15 cellular contexts compared by ENCODE assay signal in the genomic region with DNA sequence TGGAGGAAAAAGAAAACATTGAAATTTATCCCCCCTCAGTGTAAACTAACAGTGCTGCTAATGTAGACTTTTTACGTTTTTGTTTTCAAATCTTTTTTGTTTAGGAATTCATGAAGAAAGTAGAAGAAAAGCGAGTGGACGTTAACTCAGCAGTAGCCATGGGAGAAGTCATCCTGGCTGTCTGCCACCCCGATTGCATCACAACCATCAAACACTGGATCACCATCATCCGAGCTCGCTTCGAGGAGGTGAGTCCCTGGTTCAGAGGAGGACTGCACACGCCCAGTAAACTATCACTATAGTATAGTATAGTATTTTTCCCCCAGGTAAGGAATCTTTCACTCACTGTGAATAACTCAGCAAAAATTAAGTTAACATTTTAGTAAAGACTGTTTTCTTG. TPM values are rescaled to one million over a fixed set of nuclear protein-coding genes. Genes with fewer than 3 reads are reported as not detected.
DNase-seq lines count a peak whose midpoint lies in the region; ATAC-seq and TF ChIP-seq lines count a peak whose summit lies in the region.
"Had no signal": no experiment of that assay in that cellular context is flagged by ENCODE, and none has a peak within 500 bp of the region (broad histone marks: within the 10 kb centered on the region; RNA-seq: fewer than 3 reads in every experiment).

No MANE protein-coding gene starts in this region.

- no peak overlapping the region for H3K18ac ChIP-seq in IMR-90 (ENCODE audit: low read depth, low read length)

- no TSS peak for BruUV-seq in IMR-90 (replicated peaks; lab: Mats Ljungman, UMichigan)

- 0 out of 3 replicates have a peak overlapping the region, but pooled peaks have one; percentile 9 for H2BK15ac ChIP-seq in IMR-90 (ENCODE audit: low read depth, low read length)

- peaks cover 39 to 70% of the 10 kb centered on the region in 2 experiments for H3K79me1 ChIP-seq in IMR-90 (ENCODE audit: low read depth in 1 of 2, low read length in 2 of 2)

- H3K4me3 ChIP-seq in IMR-90 (ENCODE audit: insufficient read depth, low read depth, low read length) (no peak overlapping the region), choroid plexus epithelial cell (ENCODE audit: low read depth, low read length) (no peak overlapping the region), stomach (no peak overlapping the region)

- no peak overlapping the region; the same call in 1 of the 2 replicates for H3K4ac ChIP-seq in IMR-90 (ENCODE audit: low read depth, low read length)

- H3K36me3 ChIP-seq in IMR-90 (ENCODE audit: control insufficient read depth, insufficient read depth, low read length) (peaks cover 74% of the 10 kb centered on the region), stomach (peaks cover 92 to 100% (median 100%) of the 10 kb centered on the region in 4 donors)

- 0 out of 4 replicates have a peak overlapping the region, but pooled peaks of 1 of the 2 experiments have one; percentile 37 for H4K8ac ChIP-seq in IMR-90 (ENCODE audit: low read depth in 2 of 2, low read length in 2 of 2)

- H2AK9ac ChIP-seq in IMR-90 (replicated peaks; ENCODE audit: low read depth, low read length, poor library complexity), result no peak overlapping the region

- H2AFZ ChIP-seq in IMR-90 (replicated peaks; ENCODE audit: low read length, poor library complexity), result no peak overlapping the region

- H3K9ac ChIP-seq in IMR-90 (ENCODE audit: low read depth, low read length), result no peak overlapping the region
- H3K9ac ChIP-seq: KMS-11 had no signal

- no peak for TF ChIP-seq RAD21 in IMR-90 (IDR thresholded peaks at IDR 0.05; ENCODE audit: low read length)

- no peak for TF ChIP-seq EP300 in stomach (IDR thresholded peaks at IDR 0.05)

- H2BK20ac ChIP-seq in IMR-90 (ENCODE audit: low read depth, low read length), result 0 out of 2 replicates have a peak overlapping the region, but pooled peaks have one; percentile 3

- WGBS in IMR-90 (ENCODE audit: extremely low coverage in 2 of 2, insufficient read length in 1 of 2), 2 experiments, result no CpG with 5 or more reads among the region's 8 CpGs
- 60 to 84% (median 75%) methylated on average over 8 of the region's 8 CpGs for WGBS in stomach, 5 donors

- peaks cover 12% of the 10 kb centered on the region for H3K4me1 ChIP-seq in IMR-90 (ENCODE audit: control insufficient read depth, insufficient read depth, low read length)
- peaks cover 0 to 9% (median 2%) of the 10 kb centered on the region in 4 donors for H3K4me1 ChIP-seq in stomach

- H3K23ac ChIP-seq in IMR-90 (ENCODE audit: low read depth, low read length), result no peak overlapping the region

- CTCF ChIA-PET in IMR-90 (lab: Yijun Ruan, JAX), result no interaction called here

- in situ Hi-C loops in IMR-90 (cut with MboI; ENCODE audit: low sequenced_read_pairs), result no loop called here

- no peak overlapping the region for H3K56ac ChIP-seq in IMR-90 (ENCODE audit: extremely low read depth, insufficient read depth, low read length)

- 0 out of 2 replicates have a peak, but pooled peaks have one; percentile 8 for ATAC-seq in IMR-90 (ENCODE audit: low read depth)
- no peak for ATAC-seq in GM19328 (IDR thresholded peaks at IDR 0.05; ENCODE audit: unreplicated experiment)
- ATAC-seq: activated T-cell treated with anti-CD3 and anti-CD28 coated beads, Interleukin-2, amount 50 U/mL, for 4 hours had no signal

- no peak for TF ChIP-seq POLR2A in IMR-90 (IDR thresholded peaks at IDR 0.05; ENCODE audit: low read depth, low read length)
- TF ChIP-seq POLR2A in stomach (IDR thresholded peaks at IDR 0.05), result no peak

- peak; percentile 80 for DNase-seq in IMR-90
- DNase-seq in choroid plexus epithelial cell (ENCODE audit: low read depth), result peak; percentile 94
- peak; percentile 94 for DNase-seq in iris pigment epithelial cell (ENCODE audit: low read depth)
- DNase-seq in stomach, result peak; percentile 57
- no peak for DNase-seq in NCI-H1048 (lab: John Stamatoyannopoulos, UW)
- no peak for DNase-seq in retina
- no peak for DNase-seq in EL
- DNase-seq: activated B cell treated with CpG ODN at 0.5 μM for 24 hours; activated T-cell treated with anti-CD3 and anti-CD28 coated beads, Interleukin-2, amount 50 U/mL, for 4 hours; naive B cell; NCI-H187; SIG-M5 had no signal

- no peak for TF ChIP-seq CTCF in IMR-90 (conservative IDR thresholded peaks at IDR 0.05; ENCODE audit: low read depth, low read length)
- no peak for TF ChIP-seq CTCF in choroid plexus epithelial cell (conservative IDR thresholded peaks at IDR 0.05; ENCODE audit: low read depth, low read length)
- no peak for TF ChIP-seq CTCF in stomach (IDR thresholded peaks at IDR 0.05)

- peaks cover 19% of the 10 kb centered on the region for H3K9me1 ChIP-seq in IMR-90 (ENCODE audit: insufficient read depth, low read length)

- intact Hi-C loops in IMR-90 (cut with micrococcal nuclease), result no loop called here
- intact Hi-C loops in stomach (cut with DNase I; ENCODE audit: low total_unique reads), result no loop called here

- peaks cover 7% of the 10 kb centered on the region; the same call in 1 of the 2 replicates for H4K20me1 ChIP-seq in IMR-90 (ENCODE audit: insufficient read depth, low read length)

- POLR2A ChIA-PET in IMR-90 (lab: Charles Lee; ENCODE audit: unreplicated experiment), result no interaction called here

- H2BK120ac ChIP-seq in IMR-90 (ENCODE audit: low read depth, low read length), result peak overlapping the region; percentile 24; the same call in 1 of the 2 replicates

- no peak overlapping the region for H3K14ac ChIP-seq in IMR-90 (replicated peaks; ENCODE audit: low read depth, low read length)

- H3K27ac ChIP-seq in IMR-90 (ENCODE audit: insufficient read depth, low read length), result no peak overlapping the region
- H3K27ac ChIP-seq in stomach, result peak overlapping the region in 2 of 5 donors; percentile 10 to 30
- H3K27ac ChIP-seq: epithelial cell of prostate, KMS-11 had no signal

- peak overlapping the region; percentile 48 for H2BK5ac ChIP-seq in IMR-90 (ENCODE audit: low read depth, low read length, poor library complexity, severe bottlenecking)

- no peak overlapping the region for H3K4me2 ChIP-seq in IMR-90 (ENCODE audit: low read depth, low read length)
- H3K4me2 ChIP-seq: KMS-11 had no signal

- dilution Hi-C loops in IMR-90 (cut with HindIII; ENCODE audit: low sequenced_read_pairs, unreplicated experiment), result loop anchor here (25.0 kb wide), 1 partner anchor 91 kb away; no protein-coding TSS in a partner anchor

- no peak overlapping the region for H4K91ac ChIP-seq in IMR-90 (ENCODE audit: insufficient read depth, low read depth, low read length)

- no peaks in the 10 kb centered on the region for H3K9me3 ChIP-seq in IMR-90 (ENCODE audit: control insufficient read depth, insufficient read depth, low read length)
- no peaks in the 10 kb centered on the region for H3K9me3 ChIP-seq in stomach

- H2AK5ac ChIP-seq in IMR-90 (ENCODE audit: low read depth, low read length), result no peak overlapping the region

- no peak overlapping the region for H4K5ac ChIP-seq in IMR-90 (ENCODE audit: low read depth, low read length)

- H3K27me3 ChIP-seq in IMR-90 (ENCODE audit: control insufficient read depth, insufficient read depth, low read length) (no peaks in the 10 kb centered on the region), stomach (no peaks in the 10 kb centered on the region)

TF ChIP-seq in IMR-90, 13 proteins besides CTCF, POLR2A, EP300 and RAD21:
- TF ChIP-seq, protein P1, sequence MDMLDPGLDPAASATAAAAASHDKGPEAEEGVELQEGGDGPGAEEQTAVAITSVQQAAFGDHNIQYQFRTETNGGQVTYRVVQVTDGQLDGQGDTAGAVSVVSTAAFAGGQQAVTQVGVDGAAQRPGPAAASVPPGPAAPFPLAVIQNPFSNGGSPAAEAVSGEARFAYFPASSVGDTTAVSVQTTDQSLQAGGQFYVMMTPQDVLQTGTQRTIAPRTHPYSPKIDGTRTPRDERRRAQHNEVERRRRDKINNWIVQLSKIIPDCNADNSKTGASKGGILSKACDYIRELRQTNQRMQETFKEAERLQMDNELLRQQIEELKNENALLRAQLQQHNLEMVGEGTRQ (IDR thresholded peaks at IDR 0.05; ENCODE audit: low read depth, low read length), result no peak
- TF ChIP-seq CEBPB (IDR thresholded peaks at IDR 0.05; ENCODE audit: low read depth, low read length), result peak; percentile 97

RNA-seq across cellular contexts. Expression of a gene that starts 37.8 kb away (rescaled TPM):
- total RNA-seq in IMR-90 (2012; rRNA removed) (not detected in 2 replicates), stomach (not detected)
- polyA plus RNA-seq in IMR-90 (2012; rRNA removed) (not detected in 2 replicates), stomach (not detected)
- polyA plus RNA-seq in IMR-90 (2012; cell fraction: cytosol; rRNA removed), result 0.05 TPM in 1 of 2 replicates, not detected in the other
- not detected in 2 replicates for polyA plus RNA-seq in IMR-90 (2012; cell fraction: nucleus; rRNA removed; ENCODE audit: low replicate concordance)

Comparison
In these comparisons a context has a peak if more than half of its experiments do, and no peak if none do; other contexts are left out.
1. DNase-seq: peak in IMR-90 (single experiment), choroid plexus epithelial cell (single experiment), iris pigment epithelial cell (single experiment) and stomach (single experiment); none in NCI-H1048 (single experiment), retina (single experiment) and EL (single experiment).